ENCODE assay signal across 26 cellular contexts in the genomic region with DNA sequence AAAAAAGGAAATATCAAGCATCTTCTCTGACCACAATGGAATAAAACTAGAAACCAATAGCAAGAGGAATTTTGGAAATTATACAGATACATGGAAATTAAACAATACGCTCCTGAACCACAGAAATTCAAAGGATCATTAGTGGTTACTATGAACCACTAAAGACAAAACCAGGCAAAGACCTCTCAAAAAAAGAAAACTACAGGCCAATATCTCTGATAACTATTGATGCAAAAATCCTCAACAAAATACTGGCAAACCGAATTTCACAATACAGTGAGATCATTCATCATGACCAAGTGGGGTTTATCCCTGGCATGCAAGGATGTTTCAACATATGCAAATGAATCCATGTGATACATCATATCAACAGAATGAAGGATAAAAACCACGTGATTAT. TPM values are rescaled to one million over a fixed set of nuclear protein-coding genes. Genes with fewer than 3 reads are reported as not detected.
DNase-seq lines count a peak whose midpoint lies in the region; ATAC-seq and TF ChIP-seq lines count a peak whose summit lies in the region.
"Had no signal": no experiment of that assay in that cellular context is flagged by ENCODE, and none has a peak within 500 bp of the region (broad histone marks: within the 10 kb centered on the region; RNA-seq: fewer than 3 reads in every experiment).

No MANE protein-coding gene starts in this region.

- H3K27me3 Mint-ChIP-seq in dendritic cell treated with granulocyte-macrophage colony-stimulating factor and Interleukin-4, amounts not matched to agents 40 ng/mL and 50 ng/mL, for 4 days: peaks cover 5% of the 10 kb centered on the region

- H3K4me3 ChIP-seq in osteoblast (ENCODE audit: insufficient read depth, low read length): no peak overlapping the region
- H3K4me3 ChIP-seq: BLaER1 treated with 17β-estradiol and CSF1 and Interleukin-3, amounts not matched to agents 10 nM and 100 nM; esophagus squamous epithelium; psoas muscle; spleen; testis had no signal

- H4K20me1 ChIP-seq in osteoblast (ENCODE audit: insufficient read depth, low read length): no peaks in the 10 kb centered on the region
- H4K20me1 ChIP-seq: BLaER1 treated with 17β-estradiol and CSF1 and Interleukin-3, amounts not matched to agents 10 nM and 100 nM had no signal

- H3K79me2 ChIP-seq in osteoblast (ENCODE audit: insufficient read depth, low read length): no peaks in the 10 kb centered on the region

- peaks cover 3% of the 10 kb centered on the region for H3K4me1 ChIP-seq in osteoblast (ENCODE audit: insufficient read depth, low read length)
- H3K4me1 ChIP-seq: psoas muscle, spleen, testis had no signal

- intact Hi-C loops in dendritic cell treated with granulocyte-macrophage colony-stimulating factor and Interleukin-4, amounts not matched to agents 40 ng/mL and 50 ng/mL, for 4 days (cut with micrococcal nuclease): no loop called here

- no peaks in the 10 kb centered on the region for H3K36me3 ChIP-seq in osteoblast (ENCODE audit: insufficient read depth, low read length)
- H3K36me3 ChIP-seq: BLaER1 treated with 17β-estradiol and CSF1 and Interleukin-3, amounts not matched to agents 10 nM and 100 nM; esophagus squamous epithelium; spleen had no signal

- H3K27ac ChIP-seq in osteoblast (ENCODE audit: low read depth, low read length): peak overlapping the region; percentile 56
- H3K27ac ChIP-seq: BLaER1 treated with 17β-estradiol and CSF1 and Interleukin-3, amounts not matched to agents 10 nM and 100 nM; esophagus squamous epithelium; psoas muscle; spleen; testis had no signal

- no peak overlapping the region for H2AFZ ChIP-seq in osteoblast (ENCODE audit: low read length)

- peaks cover 15% of the 10 kb centered on the region for H3K9me3 Mint-ChIP-seq in dendritic cell treated with granulocyte-macrophage colony-stimulating factor and Interleukin-4, amounts not matched to agents 40 ng/mL and 50 ng/mL, for 4 days
- H3K9me3 Mint-ChIP-seq: activated naive CD8-positive, alpha-beta T cell treated with anti-CD3 and anti-CD28 coated beads for 36 hours had no signal

- TF ChIP-seq CTCF in osteoblast (IDR thresholded peaks at IDR 0.05; ENCODE audit: extremely low read depth, low read depth, low read length): no peak

- no peak for ATAC-seq in stimulated activated naive CD8-positive, alpha-beta T cell treated with anti-CD3 and anti-CD28 coated beads, Interleukin-15, Interleukin-2, amounts not matched to agents 100 U/mL and 50 U/mL, for 24 hours
- ATAC-seq: activated T-cell treated with anti-CD3 and anti-CD28 coated beads, Interleukin-2, amount 50 U/mL, for 72 hours; psoas muscle had no signal

- peaks cover 46% of the 10 kb centered on the region for H3K4me1 Mint-ChIP-seq in dendritic cell treated with granulocyte-macrophage colony-stimulating factor and Interleukin-4, amounts not matched to agents 40 ng/mL and 50 ng/mL, for 4 days (ENCODE audit: low read depth)
- H3K4me1 Mint-ChIP-seq: mesothelial cell of epicardium, neural crest cell had no signal

- H3K4me3 Mint-ChIP-seq in dendritic cell treated with granulocyte-macrophage colony-stimulating factor and Interleukin-4, amounts not matched to agents 40 ng/mL and 50 ng/mL, for 4 days: no peak overlapping the region
- H3K4me3 Mint-ChIP-seq: activated naive CD8-positive, alpha-beta T cell treated with anti-CD3 and anti-CD28 coated beads for 36 hours; activated T-cell treated with anti-CD3 and anti-CD28 coated beads, Interleukin-2, amount 50 U/mL, for 72 hours; mesothelial cell of epicardium; neural crest cell had no signal

- H3K27me3 ChIP-seq in osteoblast (ENCODE audit: insufficient read depth, low read length): peaks cover 9% of the 10 kb centered on the region
- H3K27me3 ChIP-seq: BLaER1 treated with 17β-estradiol and CSF1 and Interleukin-3, amounts not matched to agents 10 nM and 100 nM; spleen; testis had no signal

- no peak overlapping the region for H3K4me2 ChIP-seq in osteoblast (ENCODE audit: insufficient read depth, low read length)
- H3K4me2 ChIP-seq: BLaER1 treated with 17β-estradiol and CSF1 and Interleukin-3, amounts not matched to agents 10 nM and 100 nM had no signal

- peak; percentile 75 for DNase-seq in ELR (ENCODE audit: low read depth)
- DNase-seq in NCI-H226: peak; percentile 60
- DNase-seq in osteoblast (ENCODE audit: insufficient read length, low spot score, missing footprints): no peak
- DNase-seq in middle frontal gyrus (ENCODE audit: extremely low spot score, low spot score): no peak
- DNase-seq in stimulated activated naive CD8-positive, alpha-beta T cell treated with anti-CD3 and anti-CD28 coated beads, Interleukin-15, Interleukin-2, amounts not matched to agents 100 U/mL and 50 U/mL, for 24 hours: no peak
- DNase-seq in activated CD4-positive, alpha-beta T cell treated with anti-CD3 and anti-CD28 coated beads for 1 hour: no peak
- no peak for DNase-seq in Kasumi-1 (lab: John Stamatoyannopoulos, UW)
- DNase-seq: activated CD4-positive, CD25-positive, alpha-beta regulatory T cell; activated CD8-positive, alpha-beta memory T cell treated with anti-CD3 and anti-CD28 coated beads for 24 hours; activated naive CD8-positive, alpha-beta T cell treated with anti-CD3 and anti-CD28 coated beads for 36 hours; activated T-cell treated with anti-CD3 and anti-CD28 coated beads, Interleukin-2, amount 50 U/mL, for 72 hours; caudate nucleus; effector CD8-positive, alpha-beta T cell; esophagus squamous epithelium; MM.1S; NCI-H1930; NCI-H510A; psoas muscle; SHP77 treated with DMSO at 0.1 percent for 48 hours; spleen; testis had no signal

- no peaks in the 10 kb centered on the region for H3K36me3 Mint-ChIP-seq in dendritic cell treated with granulocyte-macrophage colony-stimulating factor and Interleukin-4, amounts not matched to agents 40 ng/mL and 50 ng/mL, for 4 days (ENCODE audit: low read depth)
- H3K36me3 Mint-ChIP-seq: activated naive CD8-positive, alpha-beta T cell treated with anti-CD3 and anti-CD28 coated beads for 36 hours; mesothelial cell of epicardium had no signal

- peak overlapping the region; percentile 63 for H3K27ac Mint-ChIP-seq in dendritic cell treated with granulocyte-macrophage colony-stimulating factor and Interleukin-4, amounts not matched to agents 40 ng/mL and 50 ng/mL, for 4 days
- H3K27ac Mint-ChIP-seq: activated naive CD8-positive, alpha-beta T cell treated with anti-CD3 and anti-CD28 coated beads for 36 hours; activated T-cell treated with anti-CD3 and anti-CD28 coated beads, Interleukin-2, amount 50 U/mL, for 72 hours; mesothelial cell of epicardium had no signal

- H3K9me3 ChIP-seq in osteoblast (ENCODE audit: low read depth, low read length): no peaks in the 10 kb centered on the region
- H3K9me3 ChIP-seq: testis had no signal

RNA-seq across cellular contexts. Expression of a gene that starts 13.8 kb away (rescaled TPM):
- total RNA-seq in osteoblast: not detected in 2 replicates
- total RNA-seq: activated naive CD8-positive, alpha-beta T cell treated with anti-CD3 and anti-CD28 coated beads for 36 hours; mesothelial cell of epicardium; neural crest cell; spleen; T-helper 1 cell treated with Interleukin-12 subunit alpha and Interleukin-12 subunit beta and Interleukin-4 antibody, amounts not matched to agents 30 ng/mL and 1 ng/mL, for 36 hours had no signal

RNA-seq across cellular contexts. Expression of a gene that starts 45.6 kb away (rescaled TPM):
- total RNA-seq in osteoblast: not detected in 2 replicates
- total RNA-seq: esophagus squamous epithelium, mesothelial cell of epicardium, neural crest cell, testis had no signal

Comparison
In these comparisons a context has a peak if more than half of its experiments do, and no peak if none do; other contexts are left out.
1. DNase-seq: peak in ELR (single experiment) and NCI-H226 (single experiment); none in osteoblast (single experiment), middle frontal gyrus (single experiment), stimulated activated naive CD8-positive, alpha-beta T cell treated with anti-CD3 and anti-CD28 coated beads, Interleukin-15, Interleukin-2, amounts not matched to agents 100 U/mL and 50 U/mL, for 24 hours (single experiment), activated CD4-positive, alpha-beta T cell treated with anti-CD3 and anti-CD28 coated beads for 1 hour (single experiment) and Kasumi-1 (0 of 2).